ENCODE assay signal across 16 cellular contexts in genomic region chr5:82821978-82822927, GRCh38.
DNase-seq lines count a peak whose midpoint lies in the region; TF ChIP-seq lines count a peak whose summit lies in the region.
"Had no signal": no experiment of that assay in that cellular context is flagged by ENCODE, and none has a peak within 500 bp of the region (broad histone marks: within the 10 kb centered on the region; RNA-seq: fewer than 3 reads in every experiment).

No MANE protein-coding gene starts in this region.

- peaks cover 8% of the 10 kb centered on the region for H3K4me1 ChIP-seq in adipocyte (ENCODE audit: control insufficient read depth, insufficient read depth, low read length)
- H3K4me1 ChIP-seq: gastroesophageal sphincter had no signal

- peak; percentile 9 for DNase-seq in NCI-H1436 (lab: John Stamatoyannopoulos, UW)
- DNase-seq in NCI-H1436 treated with DMSO at 0.1 percent for 48 hours (lab: John Stamatoyannopoulos, UW), result no peak
- peak; percentile 24 for DNase-seq in adipocyte (ENCODE audit: low read depth)
- peak; percentile 43 for DNase-seq in fibroblast of the aortic adventitia (ENCODE audit: low read depth)
- peak; percentile 10 for DNase-seq in retina
- no peak for DNase-seq in NCI-H1048 (lab: John Stamatoyannopoulos, UW)
- no peak for DNase-seq in NCI-H345 treated with DMSO at 0.1 percent for 48 hours (lab: John Stamatoyannopoulos, UW; ENCODE audit: unreplicated experiment)
- DNase-seq in NCI-H1417 treated with DMSO at 0.1 percent for 48 hours (lab: John Stamatoyannopoulos, UW), result no peak
- DNase-seq: activated CD4-positive, alpha-beta T cell treated with anti-CD3 and anti-CD28 coated beads, Interleukin-2, amount 50 U/mL, for 1 hour; activated T-cell treated with anti-CD3 and anti-CD28 coated beads, Interleukin-2, amount 50 U/mL, for 1 hour; central memory CD4-positive, alpha-beta T cell; DMS79; NCI-H345; stimulated activated CD4-positive, alpha-beta T cell treated with anti-CD3 and anti-CD28 coated beads, Interleukin-2, amount 100 ng/mL, for 48 hours had no signal

- H3K36me3 ChIP-seq in adipocyte (ENCODE audit: control insufficient read depth, insufficient read depth, low read length, severe bottlenecking), result no peaks in the 10 kb centered on the region
- H3K36me3 ChIP-seq: gastroesophageal sphincter, neutrophil had no signal

- H3K4me3 ChIP-seq in adipocyte (ENCODE audit: low read length) (no peak overlapping the region), fibroblast of the aortic adventitia (ENCODE audit: low read depth, low read length) (no peak overlapping the region)
- H3K4me3 ChIP-seq: gastroesophageal sphincter had no signal

- no peaks in the 10 kb centered on the region for H3K27me3 ChIP-seq in adipocyte (replicated peaks; ENCODE audit: control insufficient read depth, insufficient read depth, low read length)
- H3K27me3 ChIP-seq: gastroesophageal sphincter, neutrophil had no signal

- no peak overlapping the region for H3K9ac ChIP-seq in adipocyte (ENCODE audit: low read length)

- no peak for TF ChIP-seq CTCF in fibroblast of the aortic adventitia (IDR thresholded peaks at IDR 0.05; ENCODE audit: insufficient read depth, low read length)

- H3K9me3 ChIP-seq in adipocyte (ENCODE audit: control insufficient read depth, low read length), result no peaks in the 10 kb centered on the region
- H3K9me3 ChIP-seq: gastroesophageal sphincter, neutrophil had no signal

Comparison
In these comparisons a context has a peak if more than half of its experiments do, and no peak if none do; other contexts are left out.
1. DNase-seq: peak in NCI-H1436 (single experiment), adipocyte (single experiment), fibroblast of the aortic adventitia (single experiment) and retina (single experiment); none in NCI-H1436 treated with DMSO at 0.1 percent for 48 hours (single experiment), NCI-H1048 (single experiment), NCI-H345 treated with DMSO at 0.1 percent for 48 hours (single experiment) and NCI-H1417 treated with DMSO at 0.1 percent for 48 hours (single experiment).